8 cellular contexts compared by ENCODE assay signal in genomic region chr6:28587746-28588075, GRCh38.
DNase-seq lines count a peak whose midpoint lies in the region; ATAC-seq, FAIRE-seq and TF ChIP-seq lines count a peak whose summit lies in the region.

No MANE protein-coding gene starts in this region.

- TF ChIP-seq RAD21 in HepG2 (CRISPR knock-in tag; IDR thresholded peaks at IDR 0.05) = no peak

- POLR2A ChIA-PET in HepG2 (lab: Yijun Ruan, JAX) = interaction anchor here (1.0 to 2.4 kb wide), 6 partner anchors 11 to 204 kb away, joined by 3 to 9 read pairs (median 5); partner anchors contain the start of gene ZSCAN12

- intact Hi-C loops in HepG2 (cut with micrococcal nuclease; ENCODE audit: unreplicated experiment) = loop anchor here (1.0 to 5.0 kb wide), 7 partner anchors 44 to 695 kb away; partner anchors contain the start of gene ZKSCAN8

- peak overlapping the region; percentile 79 for H3K9ac ChIP-seq in HepG2 (ENCODE audit: insufficient read depth, low read depth, low read length)

- peaks cover 50% of the 10 kb centered on the region for H3K4me1 ChIP-seq in HepG2 (ENCODE audit: insufficient read depth, low read length)

- WGBS in HepG2 (ENCODE audit: low lambda C conversion rate) = 6% methylated on average over 8 of the region's 8 CpGs

- peaks cover 4% of the 10 kb centered on the region for H3K79me2 ChIP-seq in HepG2 (ENCODE audit: insufficient read depth, low read length)

- TF ChIP-seq EP300 in HepG2 (IDR thresholded peaks at IDR 0.05; ENCODE audit: low read depth in 2 of 2, low read length in 2 of 2) (no peak), HepG2 (CRISPR knock-in tag; IDR thresholded peaks at IDR 0.05; ENCODE audit: borderline replicate concordance) (no peak)

- TF ChIP-seq CTCF in astrocyte of the cerebellum (IDR thresholded peaks at IDR 0.05; ENCODE audit: low read depth, low read length, missing control alignments) (no peak), HepG2 (CRISPR knock-in tag; IDR thresholded peaks at IDR 0.05) (no peak), type B pancreatic cell (conservative IDR thresholded peaks at IDR 0.05) (no peak)

- peaks cover 69% of the 10 kb centered on the region for H3K27me3 Mint-ChIP-seq in activated naive CD4-positive, alpha-beta T cell treated with anti-CD3 and anti-CD28 coated beads, Interleukin-2, amount 50 U/mL, for 24 hours
- peaks cover 7% of the 10 kb centered on the region for H3K27me3 Mint-ChIP-seq in type B pancreatic cell

- in situ Hi-C loops in astrocyte of the cerebellum (cut with HindIII; ENCODE audit: low sequenced_read_pairs) = no loop called here
- in situ Hi-C loops in HepG2 (cut with HindIII; ENCODE audit: extremely low pct_ligation_motif_present, low pct_unique_long_range_greater_than_20kb) = loop anchor here (5.0 kb wide), 1 partner anchor 95 kb away; no protein-coding TSS in a partner anchor

- CTCF ChIA-PET in HepG2 (lab: Yijun Ruan, JAX; ENCODE audit: low intra/inter-chr PET ratio, low total read pairs) = no interaction called here

- peaks cover 28% of the 10 kb centered on the region for H3K4me1 Mint-ChIP-seq in activated naive CD4-positive, alpha-beta T cell treated with anti-CD3 and anti-CD28 coated beads, Interleukin-2, amount 50 U/mL, for 24 hours
- H3K4me1 Mint-ChIP-seq in type B pancreatic cell (ENCODE audit: unreplicated experiment) = peaks cover 48% of the 10 kb centered on the region

- no peaks in the 10 kb centered on the region; a peak in 1 of 5 replicates for H3K27me3 ChIP-seq in HepG2 (ENCODE audit: control insufficient read depth in 1 of 2, insufficient read depth in 2 of 2, low read length in 2 of 2)

- no peaks in the 10 kb centered on the region for H3K36me3 ChIP-seq in HepG2 (replicated peaks in 1 of 2; ENCODE audit: control insufficient read depth in 1 of 2, insufficient read depth in 2 of 2, low read length in 2 of 2)

- no peak for FAIRE-seq in HepG2 (lab: Jason Lieb, UNC)

- H3K27ac Mint-ChIP-seq in activated naive CD4-positive, alpha-beta T cell treated with anti-CD3 and anti-CD28 coated beads, Interleukin-2, amount 50 U/mL, for 24 hours = no peak overlapping the region
- peak overlapping the region; percentile 91 for H3K27ac Mint-ChIP-seq in type B pancreatic cell

- peak overlapping the region; percentile 93 for H3K4me2 ChIP-seq in HepG2 (ENCODE audit: low read depth, low read length)

- no peak for ATAC-seq in HepG2
- no peak for ATAC-seq in GM21529 (IDR thresholded peaks at IDR 0.05; ENCODE audit: unreplicated experiment)

- H3K4me3 ChIP-seq in astrocyte of the cerebellum (ENCODE audit: low read depth, low read length) (peak overlapping the region; percentile 63), HepG2 (replicated peaks in 1 of 3; ENCODE audit: insufficient read depth in 1 of 3, low read depth in 2 of 3, low read length in 3 of 3) (peak overlapping the region; percentile 74 to 86 (median 82))

- no peaks in the 10 kb centered on the region for H4K20me1 ChIP-seq in HepG2 (ENCODE audit: insufficient read depth, low read length)

- H2AFZ ChIP-seq in HepG2 (ENCODE audit: low read length) = peak overlapping the region; percentile 100

- no peaks in the 10 kb centered on the region for H3K9me3 ChIP-seq in HepG2 (ENCODE audit: low read length)

- TSS peak; percentile 38 for BruUV-seq in HepG2 (replicated peaks; lab: Mats Ljungman, UMichigan)

- peaks cover 24% of the 10 kb centered on the region for H3K9me3 Mint-ChIP-seq in activated naive CD4-positive, alpha-beta T cell treated with anti-CD3 and anti-CD28 coated beads, Interleukin-2, amount 50 U/mL, for 24 hours
- H3K9me3 Mint-ChIP-seq in type B pancreatic cell = no peaks in the 10 kb centered on the region

- peaks cover 5% of the 10 kb centered on the region for H3K36me3 Mint-ChIP-seq in activated naive CD4-positive, alpha-beta T cell treated with anti-CD3 and anti-CD28 coated beads, Interleukin-2, amount 50 U/mL, for 24 hours
- H3K36me3 Mint-ChIP-seq in type B pancreatic cell = no peaks in the 10 kb centered on the region

- DNase-seq in activated naive CD4-positive, alpha-beta T cell (lab: John Stamatoyannopoulos, UW) = no peak
- DNase-seq in astrocyte of the cerebellum (ENCODE audit: low read depth) (no peak), HepG2 (ENCODE audit: low spot score) (no peak), type B pancreatic cell (ENCODE audit: extremely low spot score, unreplicated experiment) (no peak), NCI-H1048 (lab: John Stamatoyannopoulos, UW) (no peak), NCI-H345 (lab: John Stamatoyannopoulos, UW) (no peak)

- H3K4me3 Mint-ChIP-seq in activated naive CD4-positive, alpha-beta T cell treated with anti-CD3 and anti-CD28 coated beads, Interleukin-2, amount 50 U/mL, for 24 hours = peak overlapping the region; percentile 89
- H3K4me3 Mint-ChIP-seq in type B pancreatic cell = peak overlapping the region; percentile 98

- no peak overlapping the region for H3K27ac ChIP-seq in HepG2 (ENCODE audit: extremely low read length, insufficient read depth, low read length)

- no peak for TF ChIP-seq POLR2A in HepG2 (IDR thresholded peaks at IDR 0.05; ENCODE audit: insufficient read depth in 1 of 2, low read depth in 2 of 2, low read length in 2 of 2)

TF ChIP-seq in HepG2, 621 proteins besides CTCF, POLR2A, EP300 and RAD21:
- TF ChIP-seq ZNF30 (CRISPR knock-in tag; IDR thresholded peaks at IDR 0.05) = no peak
- peak; percentile 43 for TF ChIP-seq ASH2L (IDR thresholded peaks at IDR 0.05; ENCODE audit: insufficient read length, low read depth, low read length)
- TF ChIP-seq ZNF629 (CRISPR knock-in tag; conservative IDR thresholded peaks at IDR 0.05) = peak; percentile 88
- TF ChIP-seq TBL1XR1 (IDR thresholded peaks at IDR 0.05; ENCODE audit: borderline replicate concordance, low read length, partially characterized antibody) = peak; percentile 6
